2 cellular contexts compared by ENCODE assay signal in genomic region chr16:47463771-47464624, GRCh38.
TF ChIP-seq lines count a peak whose summit lies in the region.

No MANE protein-coding gene starts in this region.

TF ChIP-seq in GM23338, 12 proteins besides CTCF, POLR2A, EP300 and RAD21:
- TF ChIP-seq EZH2 (IDR thresholded peaks at IDR 0.05; ENCODE audit: low read depth, unreplicated experiment) (no peak), EZH2phosphoT487 (IDR thresholded peaks at IDR 0.05; ENCODE audit: unreplicated experiment) (no peak), STAT1 (IDR thresholded peaks at IDR 0.05; ENCODE audit: unreplicated experiment) (no peak), REST (IDR thresholded peaks at IDR 0.05; ENCODE audit: unreplicated experiment) (no peak), NANOG (IDR thresholded peaks at IDR 0.05; ENCODE audit: borderline replicate concordance) (no peak), ZNF462 (CRISPR knock-in tag; IDR thresholded peaks at IDR 0.05) (no peak), ETS1 (IDR thresholded peaks at IDR 0.05) (no peak), POLR2AphosphoS5 (IDR thresholded peaks at IDR 0.05; ENCODE audit: low read depth) (no peak), CREB1 (CRISPR knock-in tag; IDR thresholded peaks at IDR 0.05; ENCODE audit: low read depth) (no peak), ZNF331 (CRISPR knock-in tag; IDR thresholded peaks at IDR 0.05; ENCODE audit: low read depth) (no peak), JUNB (IDR thresholded peaks at IDR 0.05; ENCODE audit: unreplicated experiment) (no peak), ZNF114 (CRISPR knock-in tag; IDR thresholded peaks at IDR 0.05) (no peak)

TF ChIP-seq in GM12878, 131 proteins besides CTCF, POLR2A, EP300 and RAD21:
- TF ChIP-seq MLLT1 (IDR thresholded peaks at IDR 0.05) = peak; percentile 79
- TF ChIP-seq ZNF384 (IDR thresholded peaks at IDR 0.05; ENCODE audit: borderline replicate concordance, low read depth, low read length) = no peak
- TF ChIP-seq ATF7 (IDR thresholded peaks at IDR 0.05; ENCODE audit: low read depth) = no peak
- TF ChIP-seq WRNIP1 (IDR thresholded peaks at IDR 0.05; ENCODE audit: borderline replicate concordance, low read depth, low read length) = no peak
- TF ChIP-seq EED (IDR thresholded peaks at IDR 0.05; ENCODE audit: low read depth) = no peak
- TF ChIP-seq IKZF1 (conservative IDR thresholded peaks at IDR 0.05) = peak; percentile 26; the same call in 1 of the 2 replicates
- no peak for TF ChIP-seq ZNF24 (IDR thresholded peaks at IDR 0.05)
- TF ChIP-seq NKRF (conservative IDR thresholded peaks at IDR 0.05) = no peak
- TF ChIP-seq ATF3 (IDR thresholded peaks at IDR 0.05; ENCODE audit: borderline replicate concordance, extremely low read depth, low read depth, low read length) = no peak
